7 cellular contexts compared by ENCODE assay signal in the genomic region with DNA sequence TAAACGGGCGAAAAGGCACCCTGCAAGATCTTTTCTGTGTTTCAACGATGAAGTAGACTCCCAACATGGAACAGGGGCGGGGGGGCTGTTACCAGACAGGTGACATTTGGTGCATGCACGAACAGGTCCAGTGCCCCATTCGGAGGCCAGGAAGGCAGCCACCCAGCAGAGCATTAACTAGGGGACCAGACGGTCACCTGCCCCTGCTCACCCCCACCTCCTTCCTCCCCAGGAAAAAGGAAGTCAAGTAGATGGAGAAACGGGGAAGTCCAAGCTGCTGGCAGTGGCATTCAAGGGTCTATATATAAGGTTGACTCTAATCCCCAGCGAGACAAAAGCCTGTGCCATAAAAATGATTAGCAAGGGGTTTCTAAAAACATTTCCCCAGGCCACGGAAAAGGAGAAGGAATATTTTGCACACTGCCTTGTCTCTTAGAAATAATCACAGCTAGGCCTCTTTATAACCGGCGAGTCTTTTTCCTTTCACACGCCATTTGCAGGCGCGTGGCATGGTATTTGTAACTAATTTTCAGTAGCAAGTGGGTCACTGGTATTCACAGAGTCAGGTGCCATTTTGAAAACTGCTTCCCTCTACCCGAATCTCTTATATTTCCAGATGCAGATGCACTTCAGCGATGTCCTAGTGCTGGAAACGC. TPM values are rescaled to one million over a fixed set of nuclear protein-coding genes. Genes with fewer than 3 reads are reported as not detected.
DNase-seq lines count a peak whose midpoint lies in the region; ATAC-seq, FAIRE-seq and TF ChIP-seq lines count a peak whose summit lies in the region.

No MANE protein-coding gene starts in this region.

- no peaks in the 10 kb centered on the region for H3K9me3 ChIP-seq in HUES64 (ENCODE audit: insufficient read depth, low read depth, low read length)
- no peaks in the 10 kb centered on the region for H3K9me3 ChIP-seq in pancreas

- TF ChIP-seq CTCF in pancreas (IDR thresholded peaks at IDR 0.05) = no peak
- no peak for TF ChIP-seq CTCF in omental fat pad (IDR thresholded peaks at IDR 0.05)
- TF ChIP-seq CTCF in GM20000 (IDR thresholded peaks at IDR 0.05; ENCODE audit: extremely low read depth, missing control alignments) = no peak

- H3K36me3 ChIP-seq in HUES64 (ENCODE audit: insufficient read depth, low read length) (peaks cover 14% of the 10 kb centered on the region), pancreas (no peaks in the 10 kb centered on the region)

- H3K4me3 ChIP-seq in HUES64 (ENCODE audit: low read length) = peak overlapping the region; percentile 96; the same call in 1 of the 2 replicates
- peak overlapping the region in 2 of 4 donors; percentile 66 to 75 for H3K4me3 ChIP-seq in pancreas

- H3K27ac ChIP-seq in HUES64 (ENCODE audit: low read depth, low read length) (no peak overlapping the region; the same call in 1 of the 2 replicates), pancreas (peak overlapping the region; percentile 67 to 96 (median 90))

- peaks cover 39% of the 10 kb centered on the region for H3K36me3 Mint-ChIP-seq in T-helper 2 cell treated with Interferon-gamma antibody and Interleukin-4, amounts not matched to agents 5 μg/mL and 100 μg/mL, for 36 hours (ENCODE audit: low read depth)

- H3K9me3 Mint-ChIP-seq in T-helper 2 cell treated with Interferon-gamma antibody and Interleukin-4, amounts not matched to agents 5 μg/mL and 100 μg/mL, for 36 hours = no peaks in the 10 kb centered on the region

- no peak for FAIRE-seq in pancreas (lab: Jason Lieb, UNC)

- peaks cover 2% of the 10 kb centered on the region for H3K27me3 Mint-ChIP-seq in T-helper 2 cell treated with Interferon-gamma antibody and Interleukin-4, amounts not matched to agents 5 μg/mL and 100 μg/mL, for 36 hours (ENCODE audit: low read depth)

- peaks cover 35% of the 10 kb centered on the region for H3K4me1 Mint-ChIP-seq in T-helper 2 cell treated with Interferon-gamma antibody and Interleukin-4, amounts not matched to agents 5 μg/mL and 100 μg/mL, for 36 hours (ENCODE audit: low read depth)

- intact Hi-C loops in pancreas (cut with DNase I) = no loop called here

- peak overlapping the region; percentile 99 for H3K4me3 Mint-ChIP-seq in T-helper 2 cell treated with Interferon-gamma antibody and Interleukin-4, amounts not matched to agents 5 μg/mL and 100 μg/mL, for 36 hours

- DNase-seq in T-helper 2 cell treated with Interferon-gamma antibody and Interleukin-4, amounts not matched to agents 5 μg/mL and 100 μg/mL, for 36 hours (ENCODE audit: low spot score) = no peak
- peak; percentile 8 for DNase-seq in effector CD8-positive, alpha-beta T cell (lab: John Stamatoyannopoulos, UW)
- DNase-seq in pancreas (peak in 2 of 6 donors; percentile 37 to 52), omental fat pad (ENCODE audit: low spot score) (no peak), GM20000 (ENCODE audit: low spot score) (no peak), DMS53 treated with DMSO at 0.1 percent for 48 hours (lab: John Stamatoyannopoulos, UW; ENCODE audit: unreplicated experiment) (no peak)

- H3K9ac ChIP-seq in HUES64 (ENCODE audit: low read depth, low read length) = peak overlapping the region; percentile 99

- H3K27ac Mint-ChIP-seq in T-helper 2 cell treated with Interferon-gamma antibody and Interleukin-4, amounts not matched to agents 5 μg/mL and 100 μg/mL, for 36 hours = peak overlapping the region; percentile 99

- H3K4me1 ChIP-seq in HUES64 (ENCODE audit: insufficient read depth, low read length) = peaks cover 30% of the 10 kb centered on the region
- peaks cover 0 to 15% (median 0%) of the 10 kb centered on the region in 3 donors for H3K4me1 ChIP-seq in pancreas

- ATAC-seq in pancreas = no peak
- no peak for ATAC-seq in omental fat pad (ENCODE audit: low FRiP score)

- 85% methylated on average over 15 of the region's 18 CpGs for WGBS in HUES64
- 65 to 68% methylated on average over 18 of the region's 18 CpGs for WGBS in pancreas, 2 donors

- H3K27me3 ChIP-seq in HUES64 (ENCODE audit: insufficient read depth, low read length) (no peaks in the 10 kb centered on the region), pancreas (peaks cover 0 to 3% (median 0%) of the 10 kb centered on the region in 4 donors)

RNA-seq across cellular contexts. Expression of gene TMSB4X, which starts 1.2 kb away (rescaled TPM):
- polyA plus RNA-seq in HUES64 (2013, experiment 1 of 2) = 2,123 TPM
- polyA plus RNA-seq in HUES64 (2013, experiment 2 of 2) = 2,317 TPM
- total RNA-seq in pancreas (1,000 to 10,000 TPM in 2 of 6 donors, 100 to 1,000 TPM in 4; 460 to 1,697 (median 685) TPM), omental fat pad (1,000 to 10,000 TPM; 3,948 to 5,890 (median 5,138) TPM)
- 1,000 to 10,000 TPM; 2,074 to 2,276 TPM for polyA plus RNA-seq in pancreas
